Comparison of ENCODE assay signal across 13 cellular contexts in genomic region chr11:78809931-78810481, GRCh38.
DNase-seq lines count a peak whose midpoint lies in the region; ATAC-seq and TF ChIP-seq lines count a peak whose summit lies in the region.
"Had no signal": no experiment of that assay in that cellular context is flagged by ENCODE, and none has a peak within 500 bp of the region (broad histone marks: within the 10 kb centered on the region; RNA-seq: fewer than 3 reads in every experiment).

No MANE protein-coding gene starts in this region.

- peak overlapping the region; percentile 82 for H3K27ac Mint-ChIP-seq in neural crest cell (ENCODE audit: unreplicated experiment)
- no peak overlapping the region for H3K27ac Mint-ChIP-seq in activated CD4-positive, alpha-beta memory T cell treated with anti-CD3 and anti-CD28 coated beads for 36 hours
- H3K27ac Mint-ChIP-seq: activated CD4-positive, alpha-beta T cell treated with anti-CD3 and anti-CD28 coated beads for 36 hours; naive thymus-derived CD8-positive, alpha-beta T cell had no signal

- H3K4me3 ChIP-seq in AG04450 (ENCODE audit: low read depth, low read length): no peak overlapping the region
- H3K4me3 ChIP-seq in fibroblast of the aortic adventitia (ENCODE audit: low read depth, low read length): no peak overlapping the region

- no peaks in the 10 kb centered on the region for H3K27me3 ChIP-seq in AG04450 (ENCODE audit: control insufficient read depth, insufficient read depth, low read length)

- ATAC-seq in SK-N-SH treated with all-trans-retinoic acid at 6 μM for 48 hours (peak; percentile 78), GM18520 (IDR thresholded peaks at IDR 0.05; ENCODE audit: unreplicated experiment) (no peak)
- ATAC-seq: activated CD4-positive, alpha-beta T cell treated with anti-CD3 and anti-CD28 coated beads for 36 hours; naive thymus-derived CD8-positive, alpha-beta T cell had no signal

- H3K4me1 Mint-ChIP-seq in neural crest cell: peaks cover 39% of the 10 kb centered on the region
- no peaks in the 10 kb centered on the region for H3K4me1 Mint-ChIP-seq in activated CD4-positive, alpha-beta memory T cell treated with anti-CD3 and anti-CD28 coated beads for 36 hours (ENCODE audit: low read depth)
- H3K4me1 Mint-ChIP-seq: activated CD4-positive, alpha-beta T cell treated with anti-CD3 and anti-CD28 coated beads for 36 hours; naive thymus-derived CD8-positive, alpha-beta T cell had no signal

- peak overlapping the region; percentile 94 for H3K27ac ChIP-seq in AG04450 (ENCODE audit: low read depth, low read length)

- no peak for TF ChIP-seq CTCF in AG04450 (IDR thresholded peaks at IDR 0.05; ENCODE audit: low read depth, low read length)
- no peak for TF ChIP-seq CTCF in fibroblast of the aortic adventitia (IDR thresholded peaks at IDR 0.05; ENCODE audit: insufficient read depth, low read length)
- TF ChIP-seq CTCF in neural crest cell (conservative IDR thresholded peaks at IDR 0.05): no peak

- peak overlapping the region; percentile 22 for H3K4me3 Mint-ChIP-seq in neural crest cell
- no peak overlapping the region for H3K4me3 Mint-ChIP-seq in activated CD4-positive, alpha-beta memory T cell treated with anti-CD3 and anti-CD28 coated beads for 36 hours
- H3K4me3 Mint-ChIP-seq: activated CD4-positive, alpha-beta T cell treated with anti-CD3 and anti-CD28 coated beads for 36 hours; naive thymus-derived CD8-positive, alpha-beta T cell had no signal

- CTCF ChIA-PET in AG04450 (lab: Charles Lee): interaction anchor here (1.1 to 4.6 kb wide), 9 partner anchors 9 to 290 kb away, joined by 3 to 54 read pairs (median 8); no protein-coding TSS in a partner anchor
- CTCF ChIA-PET in activated CD4-positive, alpha-beta memory T cell treated with anti-CD3 and anti-CD28 coated beads for 36 hours (lab: Charles Lee): interaction anchor here (1.2 to 1.6 kb wide), 2 partner anchors 10 to 12 kb away, joined by 3 to 5 read pairs; no protein-coding TSS in a partner anchor

- DNase-seq in AG04450 (ENCODE audit: low read depth, low spot score) (peak; percentile 86), fibroblast of the aortic adventitia (ENCODE audit: low read depth) (peak; percentile 52), neural crest cell (ENCODE audit: low read depth, low spot score) (no peak), COLO668 (lab: John Stamatoyannopoulos, UW; ENCODE audit: unreplicated experiment) (no peak), DMS153 treated with DMSO at 0.1 percent for 48 hours (lab: John Stamatoyannopoulos, UW; ENCODE audit: unreplicated experiment) (no peak)
- no peak for DNase-seq in activated CD4-positive, alpha-beta memory T cell treated with anti-CD3 and anti-CD28 coated beads for 36 hours
- DNase-seq: activated CD4-positive, alpha-beta T cell treated with anti-CD3 and anti-CD28 coated beads for 36 hours; amniotic stem cell; glutamatergic neuron; naive thymus-derived CD8-positive, alpha-beta T cell; NCI-H187 had no signal

- H3K9me3 ChIP-seq in AG04450 (ENCODE audit: control insufficient read depth, insufficient read depth, low read length): no peaks in the 10 kb centered on the region

- POLR2A ChIA-PET in AG04450 (lab: Yijun Ruan, JAX): interaction anchor here (0.7 to 2.8 kb wide), 11 partner anchors 9 to 631 kb away, joined by 3 to 31 read pairs (median 5); partner anchors contain the start of gene TENM4
- POLR2A ChIA-PET in activated CD4-positive, alpha-beta memory T cell treated with anti-CD3 and anti-CD28 coated beads for 36 hours (lab: Charles Lee): no interaction called here

- no peaks in the 10 kb centered on the region for H3K9me3 Mint-ChIP-seq in neural crest cell
- H3K9me3 Mint-ChIP-seq in activated CD4-positive, alpha-beta memory T cell treated with anti-CD3 and anti-CD28 coated beads for 36 hours: no peaks in the 10 kb centered on the region
- H3K9me3 Mint-ChIP-seq: naive thymus-derived CD8-positive, alpha-beta T cell had no signal

- intact Hi-C loops in activated CD4-positive, alpha-beta memory T cell treated with anti-CD3 and anti-CD28 coated beads for 36 hours (cut with micrococcal nuclease): no loop called here

- no peaks in the 10 kb centered on the region for H3K27me3 Mint-ChIP-seq in neural crest cell (ENCODE audit: low read depth)
- H3K27me3 Mint-ChIP-seq in activated CD4-positive, alpha-beta memory T cell treated with anti-CD3 and anti-CD28 coated beads for 36 hours: peaks cover 6% of the 10 kb centered on the region

- peaks cover 3% of the 10 kb centered on the region for H3K36me3 Mint-ChIP-seq in neural crest cell (ENCODE audit: low read depth)
- no peaks in the 10 kb centered on the region for H3K36me3 Mint-ChIP-seq in activated CD4-positive, alpha-beta memory T cell treated with anti-CD3 and anti-CD28 coated beads for 36 hours
- H3K36me3 Mint-ChIP-seq: naive thymus-derived CD8-positive, alpha-beta T cell had no signal

TF ChIP-seq in SK-N-SH treated with all-trans-retinoic acid at 6 μM for 48 hours, 23 proteins besides CTCF, POLR2A, EP300 and RAD21:
- TF ChIP-seq, protein P1, sequence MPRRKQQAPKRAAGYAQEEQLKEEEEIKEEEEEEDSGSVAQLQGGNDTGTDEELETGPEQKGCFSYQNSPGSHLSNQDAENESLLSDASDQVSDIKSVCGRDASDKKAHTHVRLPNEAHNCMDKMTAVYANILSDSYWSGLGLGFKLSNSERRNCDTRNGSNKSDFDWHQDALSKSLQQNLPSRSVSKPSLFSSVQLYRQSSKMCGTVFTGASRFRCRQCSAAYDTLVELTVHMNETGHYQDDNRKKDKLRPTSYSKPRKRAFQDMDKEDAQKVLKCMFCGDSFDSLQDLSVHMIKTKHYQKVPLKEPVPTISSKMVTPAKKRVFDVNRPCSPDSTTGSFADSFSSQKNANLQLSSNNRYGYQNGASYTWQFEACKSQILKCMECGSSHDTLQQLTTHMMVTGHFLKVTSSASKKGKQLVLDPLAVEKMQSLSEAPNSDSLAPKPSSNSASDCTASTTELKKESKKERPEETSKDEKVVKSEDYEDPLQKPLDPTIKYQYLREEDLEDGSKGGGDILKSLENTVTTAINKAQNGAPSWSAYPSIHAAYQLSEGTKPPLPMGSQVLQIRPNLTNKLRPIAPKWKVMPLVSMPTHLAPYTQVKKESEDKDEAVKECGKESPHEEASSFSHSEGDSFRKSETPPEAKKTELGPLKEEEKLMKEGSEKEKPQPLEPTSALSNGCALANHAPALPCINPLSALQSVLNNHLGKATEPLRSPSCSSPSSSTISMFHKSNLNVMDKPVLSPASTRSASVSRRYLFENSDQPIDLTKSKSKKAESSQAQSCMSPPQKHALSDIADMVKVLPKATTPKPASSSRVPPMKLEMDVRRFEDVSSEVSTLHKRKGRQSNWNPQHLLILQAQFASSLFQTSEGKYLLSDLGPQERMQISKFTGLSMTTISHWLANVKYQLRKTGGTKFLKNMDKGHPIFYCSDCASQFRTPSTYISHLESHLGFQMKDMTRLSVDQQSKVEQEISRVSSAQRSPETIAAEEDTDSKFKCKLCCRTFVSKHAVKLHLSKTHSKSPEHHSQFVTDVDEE (CRISPR knock-in tag; IDR thresholded peaks at IDR 0.05): peak; percentile 72; the same call in 1 of the 2 replicates
- TF ChIP-seq ISL1 (CRISPR knock-in tag; IDR thresholded peaks at IDR 0.05) (peak; percentile 63), TCF4 (CRISPR knock-in tag; IDR thresholded peaks at IDR 0.05; ENCODE audit: borderline replicate concordance) (peak; percentile 77), OSR1 (CRISPR knock-in tag; IDR thresholded peaks at IDR 0.05) (no peak)

Comparison
In these comparisons a context has a peak if more than half of its experiments do, and no peak if none do; other contexts are left out.
1. DNase-seq: peak in AG04450 (single experiment) and fibroblast of the aortic adventitia (single experiment); none in neural crest cell (single experiment), activated CD4-positive, alpha-beta memory T cell treated with anti-CD3 and anti-CD28 coated beads for 36 hours (single experiment), COLO668 (single experiment) and DMS153 treated with DMSO at 0.1 percent for 48 hours (single experiment).